ENCODE assay signal across 8 cellular contexts in the genomic region with DNA sequence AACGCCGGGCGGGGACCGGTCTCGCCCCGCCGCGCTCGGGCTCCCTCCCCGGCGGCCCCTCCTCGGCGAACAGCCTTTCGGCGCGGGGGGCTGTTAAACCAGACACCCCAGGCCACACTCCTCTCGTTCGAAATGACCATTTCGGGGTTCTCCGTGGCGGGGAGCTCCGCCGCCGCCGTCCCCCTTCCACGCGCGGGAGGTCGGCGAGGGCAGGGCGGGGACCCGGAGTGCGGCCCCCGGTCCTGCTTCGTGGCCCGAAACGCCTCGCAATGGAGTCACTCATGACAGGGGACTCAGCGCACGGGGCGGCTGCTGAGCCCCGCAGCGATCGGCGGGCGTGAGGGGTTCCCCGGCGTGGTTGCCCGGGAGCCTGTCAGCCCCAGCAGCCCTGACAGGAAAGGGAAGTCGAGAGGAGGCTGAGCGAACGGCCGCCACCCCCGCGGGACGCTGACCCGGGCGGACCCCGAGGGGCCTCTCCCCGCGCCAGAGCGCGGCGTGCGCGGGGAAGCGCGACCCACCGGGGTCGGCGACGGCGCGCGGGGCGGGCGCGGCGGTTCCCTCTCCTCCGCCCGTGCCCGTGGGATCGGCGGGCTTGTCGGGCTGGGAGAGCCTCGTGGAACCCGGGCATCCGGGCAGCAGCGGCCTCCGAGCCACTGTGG. TPM values are rescaled to one million over a fixed set of nuclear protein-coding genes. Genes with fewer than 3 reads are reported as not detected.
DNase-seq lines count a peak whose midpoint lies in the region; ATAC-seq and TF ChIP-seq lines count a peak whose summit lies in the region.

No MANE protein-coding gene starts in this region.

- no peaks in the 10 kb centered on the region for H3K9me3 Mint-ChIP-seq in mesothelial cell of epicardium

- no peak for TF ChIP-seq POLR2A in testis (IDR thresholded peaks at IDR 0.05)

- no peak for TF ChIP-seq CTCF in WERI-Rb-1 (IDR thresholded peaks at IDR 0.05; ENCODE audit: low read depth, low read length)
- no peak for TF ChIP-seq CTCF in mesothelial cell of epicardium (IDR thresholded peaks at IDR 0.05; ENCODE audit: unreplicated experiment)
- no peak for TF ChIP-seq CTCF in testis (IDR thresholded peaks at IDR 0.05)

- H3K27ac Mint-ChIP-seq in mesothelial cell of epicardium, result no peak overlapping the region

- no peaks in the 10 kb centered on the region for H3K36me3 Mint-ChIP-seq in mesothelial cell of epicardium

- intact Hi-C loops in testis (cut with DNase I; ENCODE audit: low total_unique reads), result no loop called here

- WGBS in testis, 2 donors, result 0% methylated on average over 11 to 15 of the region's 90 CpGs

- H3K9ac ChIP-seq in HUES6 (ENCODE audit: low read length), result no peak overlapping the region

- peaks cover 13% of the 10 kb centered on the region for H3K9me3 ChIP-seq in HUES6 (ENCODE audit: control insufficient read depth, insufficient read depth, low read depth, low read length)
- H3K9me3 ChIP-seq in WERI-Rb-1 (ENCODE audit: severe bottlenecking), result no peaks in the 10 kb centered on the region
- no peaks in the 10 kb centered on the region for H3K9me3 ChIP-seq in testis

- H3K4me1 ChIP-seq in HUES6 (ENCODE audit: control insufficient read depth, insufficient read depth, low read length) (no peaks in the 10 kb centered on the region), testis (peaks cover 6% of the 10 kb centered on the region)

- DNase-seq in EH (ENCODE audit: low read depth), result peak; percentile 44
- no peak for DNase-seq in WERI-Rb-1
- peak; percentile 45 for DNase-seq in dermis blood vessel endothelial cell
- DNase-seq in mesothelial cell of epicardium (ENCODE audit: low spot score in 2 of 2, unreplicated experiment in 2 of 2), result no peak
- DNase-seq in testis, result no peak
- DNase-seq in NCI-H1048 (lab: John Stamatoyannopoulos, UW), result no peak

- H3K27ac ChIP-seq in HUES6 (ENCODE audit: low read depth, low read length), result no peak overlapping the region
- H3K27ac ChIP-seq in WERI-Rb-1, result no peak overlapping the region; the same call in 1 of the 2 replicates
- peak overlapping the region in 1 of 2 donors; percentile 67 for H3K27ac ChIP-seq in testis

- H3K4me3 Mint-ChIP-seq in mesothelial cell of epicardium, result peak overlapping the region; percentile 64

- H3K27me3 Mint-ChIP-seq in mesothelial cell of epicardium (ENCODE audit: low read depth), result peaks cover 60% of the 10 kb centered on the region

- H3K4me1 Mint-ChIP-seq in mesothelial cell of epicardium, result no peaks in the 10 kb centered on the region

- peak; percentile 42 for ATAC-seq in GM21423 (IDR thresholded peaks at IDR 0.05; ENCODE audit: unreplicated experiment)

- H3K4me3 ChIP-seq in HUES6 (ENCODE audit: low read depth, low read length), result peak overlapping the region; percentile 67
- H3K4me3 ChIP-seq in WERI-Rb-1 (ENCODE audit: low read depth, low read length), result peak overlapping the region; percentile 52
- peak overlapping the region; percentile 61 to 69 for H3K4me3 ChIP-seq in testis

- H3K27me3 ChIP-seq in HUES6 (ENCODE audit: control insufficient read depth, insufficient read depth, low read length) (peaks cover 71% of the 10 kb centered on the region), WERI-Rb-1 (ENCODE audit: insufficient read depth, low read depth, severe bottlenecking) (no peaks in the 10 kb centered on the region), testis (no peaks in the 10 kb centered on the region)

- H3K36me3 ChIP-seq in HUES6 (ENCODE audit: control insufficient read depth, insufficient read depth, low read length) (no peaks in the 10 kb centered on the region), WERI-Rb-1 (no peaks in the 10 kb centered on the region), testis (ENCODE audit: low read depth, missing control alignments) (no peaks in the 10 kb centered on the region)

RNA-seq across cellular contexts. Expression of gene PIGZ, which starts 0.5 kb away (rescaled TPM):
- 3.9 and 7.0 TPM in 2 replicates for total RNA-seq in dermis blood vessel endothelial cell
- 0.70 to 0.91 TPM (median 0.74 TPM) in 3 replicates for total RNA-seq in mesothelial cell of epicardium
- total RNA-seq in testis, result 1 to 10 TPM; 3.9 to 4.5 TPM
- polyA plus RNA-seq in testis (ENCODE audit: insufficient read depth, low read depth, low replicate concordance), result 3.0 TPM

RNA-seq across cellular contexts. Expression of gene NCBP2, which starts 26.8 kb away (rescaled TPM):
- total RNA-seq in dermis blood vessel endothelial cell (65.2 and 65.4 TPM in 2 replicates), mesothelial cell of epicardium (77.9 to 83.0 TPM (median 82.8 TPM) in 3 replicates), testis (10 to 100 TPM; 30.6 to 40.8 TPM)
- polyA plus RNA-seq in testis (ENCODE audit: insufficient read depth, low read depth, low replicate concordance), result 53.3 TPM

Comparison
In these comparisons a context has a peak if more than half of its experiments do, and no peak if none do; other contexts are left out.
1. DNase-seq: peak in EH (single experiment) and dermis blood vessel endothelial cell (single experiment); none in WERI-Rb-1 (single experiment), mesothelial cell of epicardium (0 of 2), testis (single experiment) and NCI-H1048 (single experiment).
2. Peak in every context shown above with its lines, with median percentiles within 50 percentile points of each other: H3K4me3 ChIP-seq.